Comparison of ENCODE assay signal across 8 cellular contexts in the genomic region with DNA sequence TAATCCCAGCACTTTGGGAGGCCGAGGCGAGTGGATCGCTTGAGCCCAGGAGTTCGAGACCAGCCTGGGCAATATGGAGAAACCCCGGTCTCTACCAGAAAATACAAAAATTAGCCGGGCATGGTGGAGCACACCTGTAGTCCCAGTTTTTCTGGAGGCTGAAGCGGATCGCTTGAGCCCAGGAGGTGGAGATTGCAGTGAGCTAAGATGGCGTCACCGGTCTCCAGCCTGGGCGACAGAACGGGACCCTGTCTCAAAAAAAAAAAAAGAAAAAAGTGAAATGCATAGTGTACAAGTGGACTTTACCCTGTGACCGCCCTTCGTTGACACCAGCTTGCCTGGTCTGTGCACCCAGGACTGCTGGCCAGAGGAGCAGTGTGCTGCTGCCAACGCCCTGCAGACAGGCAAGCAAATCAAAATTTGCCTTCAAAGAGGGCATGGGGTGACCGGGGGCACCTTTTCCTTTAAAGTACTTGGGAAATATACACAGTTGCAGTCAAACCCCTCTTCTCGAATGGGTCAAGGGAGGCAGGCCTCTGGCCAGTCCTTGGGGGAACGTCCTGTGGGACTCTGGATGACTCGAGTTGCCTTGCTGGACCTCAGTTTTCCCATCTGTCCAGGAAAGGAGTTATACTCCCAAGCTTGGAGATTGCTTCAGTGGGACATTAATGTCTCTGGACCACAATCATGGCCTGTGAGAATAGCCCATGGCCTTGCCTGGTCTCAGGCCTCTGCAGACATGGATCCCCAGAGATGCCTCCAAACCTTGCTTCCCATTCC. TPM values are rescaled to one million over a fixed set of nuclear protein-coding genes. Genes with fewer than 3 reads are reported as not detected.
A peak's percentile ranks its signal among the peaks of the same experiment; 100 is the strongest.
DNase-seq lines count a peak whose midpoint lies in the region; ATAC-seq and TF ChIP-seq lines count a peak whose summit lies in the region.

No MANE protein-coding gene starts in this region.

- ATAC-seq in GM21528 (IDR thresholded peaks at IDR 0.05; ENCODE audit: low FRiP score, unreplicated experiment) (no peak), HG02852 (IDR thresholded peaks at IDR 0.05; ENCODE audit: unreplicated experiment) (no peak)

- H3K4me3 ChIP-seq in GM12865 (ENCODE audit: low read depth, low read length) (peak overlapping the region; percentile 63), Peyer's patch (peak overlapping the region; percentile 57 to 71 (median 64)), fibroblast of lung (replicated peaks in 1 of 4; ENCODE audit: control extremely low read depth in 1 of 4, insufficient read depth in 1 of 4, low read depth in 3 of 4, low read length in 4 of 4) (peak overlapping the region; percentile 62 to 78 (median 74)), retinal pigment epithelial cell (ENCODE audit: low read length) (peak overlapping the region; percentile 64)

- peak overlapping the region; percentile 11 to 75 (median 56) for H3K27ac ChIP-seq in Peyer's patch
- no peak overlapping the region for H3K27ac ChIP-seq in fibroblast of lung (ENCODE audit: insufficient read depth, low read length)

- TF ChIP-seq CTCF in GM12865 (IDR thresholded peaks at IDR 0.05; ENCODE audit: insufficient read depth, low read depth, low read length, missing control alignments) (no peak), Peyer's patch (IDR thresholded peaks at IDR 0.05) (no peak), fibroblast of lung (conservative IDR thresholded peaks at IDR 0.05 in 1 of 2, IDR thresholded peaks at IDR 0.05 in 1 of 2; ENCODE audit: low read depth in 1 of 2, low read length in 2 of 2) (no peak), retinal pigment epithelial cell (conservative IDR thresholded peaks at IDR 0.05; ENCODE audit: low read depth, low read length) (no peak)

- H4K20me1 ChIP-seq in fibroblast of lung (ENCODE audit: control insufficient read depth, extremely low read depth, insufficient read depth, low read length): no peaks in the 10 kb centered on the region

- H3K4me1 ChIP-seq in Peyer's patch (peaks cover 0 to 3% (median 0%) of the 10 kb centered on the region in 4 donors), fibroblast of lung (ENCODE audit: control insufficient read depth, extremely low read depth, insufficient read depth, low read length) (peaks cover 2% of the 10 kb centered on the region)

- H3K9me3 ChIP-seq in Peyer's patch: no peaks in the 10 kb centered on the region
- no peaks in the 10 kb centered on the region for H3K9me3 ChIP-seq in fibroblast of lung (ENCODE audit: control insufficient read depth, insufficient read depth, low read depth, low read length)

- peak overlapping the region; percentile 86 for H3K4me2 ChIP-seq in fibroblast of lung (ENCODE audit: extremely low read depth, insufficient read depth, low read length)

- no peak for DNase-seq in GM12865 (ENCODE audit: low read depth)
- DNase-seq in Peyer's patch: peak in 2 of 3 donors; percentile 58 to 63
- no peak for DNase-seq in fibroblast of lung (ENCODE audit: low read depth in 2 of 2)
- no peak for DNase-seq in retinal pigment epithelial cell (ENCODE audit: low read depth)
- DNase-seq in ureter (ENCODE audit: low spot score): no peak
- no peak for DNase-seq in activated effector memory CD4-positive, alpha-beta T cell treated with Interleukin-2 at 50 U/mL for 16 hours

- TF ChIP-seq POLR2A in Peyer's patch (IDR thresholded peaks at IDR 0.05): no peak

- H3K79me2 ChIP-seq in fibroblast of lung (ENCODE audit: control insufficient read depth, insufficient read depth, low read length): no peaks in the 10 kb centered on the region

- H3K27me3 ChIP-seq in Peyer's patch: no peaks in the 10 kb centered on the region
- no peaks in the 10 kb centered on the region for H3K27me3 ChIP-seq in fibroblast of lung (ENCODE audit: control insufficient read depth, insufficient read depth, low read length)

- H3K36me3 ChIP-seq in Peyer's patch (no peaks in the 10 kb centered on the region), fibroblast of lung (ENCODE audit: control insufficient read depth, insufficient read depth, low read length) (no peaks in the 10 kb centered on the region)

- H2AFZ ChIP-seq in fibroblast of lung (ENCODE audit: low read length): no peak overlapping the region

- H3K9ac ChIP-seq in fibroblast of lung (ENCODE audit: insufficient read depth, low read length): no peak overlapping the region

RNA-seq across cellular contexts. Expression of a gene that starts 1.0 kb away (rescaled TPM):
- 10 to 100 TPM in 3 of 4 donors, 1 to 10 TPM in 1; 7.4 to 39.6 (median 18.2) TPM for total RNA-seq in Peyer's patch
- 4.6 and 5.1 TPM in 2 replicates for total RNA-seq in fibroblast of lung
- polyA plus RNA-seq in fibroblast of lung: 2.2 and 4.2 TPM in 2 replicates
- polyA plus RNA-seq in fibroblast of lung (2012): 1.8 and 2.9 TPM in 2 replicates
- polyA minus RNA-seq in fibroblast of lung (ENCODE audit: low replicate concordance): 6.9 and 7.4 TPM in 2 replicates
- 19.3 TPM for total RNA-seq in ureter

Comparison
In these comparisons a context has a peak if more than half of its experiments do, and no peak if none do; other contexts are left out.
1. DNase-seq: peak in Peyer's patch (2 of 3); none in GM12865 (single experiment), fibroblast of lung (0 of 2), retinal pigment epithelial cell (single experiment), ureter (single experiment) and activated effector memory CD4-positive, alpha-beta T cell treated with Interleukin-2 at 50 U/mL for 16 hours (single experiment).
2. Peak in every context shown above with its lines, with median percentiles within 50 percentile points of each other: H3K4me3 ChIP-seq.